13 cellular contexts compared by ENCODE assay signal in the genomic region with DNA sequence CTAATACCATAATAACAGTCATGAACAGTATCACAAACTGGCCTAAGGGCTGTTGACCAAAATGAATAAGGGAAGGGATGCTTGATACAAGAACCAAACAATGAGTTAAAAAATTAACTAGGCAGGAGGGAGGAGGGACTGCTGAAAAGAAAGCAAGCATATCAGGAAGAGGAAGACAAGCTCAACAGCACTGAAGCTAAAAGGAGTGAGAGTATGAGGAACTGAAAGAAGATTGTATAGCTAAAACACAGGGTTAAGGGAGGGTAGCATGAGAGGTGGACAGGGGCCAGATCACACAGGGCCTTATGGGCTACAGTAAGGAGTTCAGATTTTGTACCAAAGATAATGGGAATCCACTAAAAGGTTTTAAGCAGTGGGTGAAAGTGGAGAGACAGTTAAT. TPM values are rescaled to one million over a fixed set of nuclear protein-coding genes. Genes with fewer than 3 reads are reported as not detected.
A peak's percentile ranks its signal among the peaks of the same experiment; 100 is the strongest.
DNase-seq lines count a peak whose midpoint lies in the region; ATAC-seq and TF ChIP-seq lines count a peak whose summit lies in the region.
"Had no signal": no experiment of that assay in that cellular context is flagged by ENCODE, and none has a peak within 500 bp of the region (broad histone marks: within the 10 kb centered on the region; RNA-seq: fewer than 3 reads in every experiment).

No MANE protein-coding gene starts in this region.

- no peaks in the 10 kb centered on the region for H3K27me3 Mint-ChIP-seq in dendritic cell treated with granulocyte-macrophage colony-stimulating factor and Interleukin-4, amounts not matched to agents 40 ng/mL and 50 ng/mL, for 4 days
- H3K27me3 Mint-ChIP-seq in Caco-2 (ENCODE audit: insufficient read depth, unreplicated experiment): no peaks in the 10 kb centered on the region
- peaks cover 16 to 22% of the 10 kb centered on the region in 2 donors for H3K27me3 Mint-ChIP-seq in effector memory CD8-positive, alpha-beta T cell

- no TSS peak for BruUV-seq in Caco-2 (replicated peaks; lab: Mats Ljungman, UMichigan)

- no peaks in the 10 kb centered on the region for H3K36me3 Mint-ChIP-seq in dendritic cell treated with granulocyte-macrophage colony-stimulating factor and Interleukin-4, amounts not matched to agents 40 ng/mL and 50 ng/mL, for 4 days (ENCODE audit: low read depth)
- no peaks in the 10 kb centered on the region for H3K36me3 Mint-ChIP-seq in Caco-2 (ENCODE audit: insufficient read depth, unreplicated experiment)
- H3K36me3 Mint-ChIP-seq in effector memory CD8-positive, alpha-beta T cell (ENCODE audit: insufficient read depth): no peaks in the 10 kb centered on the region

- no peak for TF ChIP-seq CTCF in Caco-2 (IDR thresholded peaks at IDR 0.05; ENCODE audit: insufficient read depth in 1 of 2, low read depth in 1 of 2, low read length in 1 of 2, severe bottlenecking in 1 of 2, unreplicated experiment in 1 of 2)

- POLR2A ChIA-PET in Caco-2 (lab: Charles Lee): no interaction called here

- no peaks in the 10 kb centered on the region for H3K27me3 ChIP-seq in Caco-2 (replicated peaks; ENCODE audit: control insufficient read depth, insufficient read depth, low read length)

- DNase-seq in NCI-H1417 (lab: John Stamatoyannopoulos, UW): no peak
- no peak for DNase-seq in Caco-2
- DNase-seq in effector memory CD8-positive, alpha-beta T cell: no peak
- no peak for DNase-seq in AG08395 (ENCODE audit: low spot score)

- no peak overlapping the region for H3K4me3 ChIP-seq in Caco-2 (ENCODE audit: low read depth, low read length)

- no peaks in the 10 kb centered on the region for H3K9me3 ChIP-seq in Caco-2

- H3K4me1 Mint-ChIP-seq in dendritic cell treated with granulocyte-macrophage colony-stimulating factor and Interleukin-4, amounts not matched to agents 40 ng/mL and 50 ng/mL, for 4 days (ENCODE audit: low read depth): peaks cover 47% of the 10 kb centered on the region
- H3K4me1 Mint-ChIP-seq in Caco-2 (ENCODE audit: low read depth, unreplicated experiment): peaks cover 14% of the 10 kb centered on the region
- H3K4me1 Mint-ChIP-seq in effector memory CD8-positive, alpha-beta T cell (ENCODE audit: low read depth in 2 of 2): no peaks in the 10 kb centered on the region

- no peaks in the 10 kb centered on the region for H3K9me3 Mint-ChIP-seq in dendritic cell treated with granulocyte-macrophage colony-stimulating factor and Interleukin-4, amounts not matched to agents 40 ng/mL and 50 ng/mL, for 4 days
- peaks cover 8% of the 10 kb centered on the region for H3K9me3 Mint-ChIP-seq in Caco-2 (ENCODE audit: unreplicated experiment)
- H3K9me3 Mint-ChIP-seq in effector memory CD8-positive, alpha-beta T cell: no peaks in the 10 kb centered on the region

- intact Hi-C loops in dendritic cell treated with granulocyte-macrophage colony-stimulating factor and Interleukin-4, amounts not matched to agents 40 ng/mL and 50 ng/mL, for 4 days (cut with micrococcal nuclease): no loop called here
- intact Hi-C loops in Caco-2 (cut with micrococcal nuclease; ENCODE audit: unreplicated experiment): no loop called here

- peak; percentile 47 for TF ChIP-seq POLR2A in GM18505 (IDR thresholded peaks at IDR 0.05; ENCODE audit: borderline replicate concordance, extremely low read depth, insufficient read depth, insufficient read length)

- no peaks in the 10 kb centered on the region for H3K36me3 ChIP-seq in Caco-2 (ENCODE audit: control insufficient read depth, insufficient read depth, low read length)

- ATAC-seq in GM18505 (IDR thresholded peaks at IDR 0.05; ENCODE audit: unreplicated experiment) (peak; percentile 99), GM21447 (IDR thresholded peaks at IDR 0.05; ENCODE audit: unreplicated experiment) (peak; percentile 99), HG03378 (IDR thresholded peaks at IDR 0.05; ENCODE audit: unreplicated experiment) (peak; percentile 100)
- ATAC-seq in effector memory CD8-positive, alpha-beta T cell (replicated peaks): no peak

- peaks cover 9% of the 10 kb centered on the region for H3K4me1 ChIP-seq in Caco-2

- CTCF ChIA-PET in Caco-2 (lab: Charles Lee): interaction anchor here (0.6 kb wide), 1 partner anchor 8 kb away, joined by 3 read pairs; a partner anchor contains a TSS

- peak overlapping the region; percentile 65 for H3K27ac Mint-ChIP-seq in dendritic cell treated with granulocyte-macrophage colony-stimulating factor and Interleukin-4, amounts not matched to agents 40 ng/mL and 50 ng/mL, for 4 days
- no peak overlapping the region for H3K27ac Mint-ChIP-seq in Caco-2 (ENCODE audit: unreplicated experiment)
- no peak overlapping the region for H3K27ac Mint-ChIP-seq in effector memory CD8-positive, alpha-beta T cell

- peak overlapping the region; percentile 18 for H3K4me3 Mint-ChIP-seq in dendritic cell treated with granulocyte-macrophage colony-stimulating factor and Interleukin-4, amounts not matched to agents 40 ng/mL and 50 ng/mL, for 4 days
- H3K4me3 Mint-ChIP-seq in Caco-2 (ENCODE audit: unreplicated experiment): no peak overlapping the region
- no peak overlapping the region for H3K4me3 Mint-ChIP-seq in effector memory CD8-positive, alpha-beta T cell

RNA-seq across cellular contexts. Expression of a gene that starts 34.1 kb away (rescaled TPM):
- 46.1 and 47.0 TPM in 2 replicates for total RNA-seq in Caco-2 (2022)

RNA-seq across cellular contexts. Expression of a gene that starts 36.9 kb away (rescaled TPM):
- not detected in 2 replicates for total RNA-seq in Caco-2 (2022)
- total RNA-seq: Daoy; LHCN-M2; renal cortical epithelial cell; subcutaneous adipose tissue; T-helper 1 cell treated with Interleukin-12 subunit alpha and Interleukin-12 subunit beta and Interleukin-4 antibody, amounts not matched to agents 30 ng/mL and 1 ng/mL, for 36 hours had no signal

RNA-seq across cellular contexts. Expression of a gene that starts 42.2 kb away (rescaled TPM):
- total RNA-seq in Caco-2 (2022): 59.4 and 73.7 TPM in 2 replicates

RNA-seq across cellular contexts. Expression of a gene that starts 46.6 kb away (rescaled TPM):
- total RNA-seq in Caco-2 (2022): 6.0 and 9.7 TPM in 2 replicates

RNA-seq across cellular contexts. Expression of a gene that starts 55.2 kb away (rescaled TPM):
- 947 and 983 TPM in 2 replicates for total RNA-seq in Caco-2 (2022)
